8 cellular contexts compared by ENCODE assay signal in the genomic region with DNA sequence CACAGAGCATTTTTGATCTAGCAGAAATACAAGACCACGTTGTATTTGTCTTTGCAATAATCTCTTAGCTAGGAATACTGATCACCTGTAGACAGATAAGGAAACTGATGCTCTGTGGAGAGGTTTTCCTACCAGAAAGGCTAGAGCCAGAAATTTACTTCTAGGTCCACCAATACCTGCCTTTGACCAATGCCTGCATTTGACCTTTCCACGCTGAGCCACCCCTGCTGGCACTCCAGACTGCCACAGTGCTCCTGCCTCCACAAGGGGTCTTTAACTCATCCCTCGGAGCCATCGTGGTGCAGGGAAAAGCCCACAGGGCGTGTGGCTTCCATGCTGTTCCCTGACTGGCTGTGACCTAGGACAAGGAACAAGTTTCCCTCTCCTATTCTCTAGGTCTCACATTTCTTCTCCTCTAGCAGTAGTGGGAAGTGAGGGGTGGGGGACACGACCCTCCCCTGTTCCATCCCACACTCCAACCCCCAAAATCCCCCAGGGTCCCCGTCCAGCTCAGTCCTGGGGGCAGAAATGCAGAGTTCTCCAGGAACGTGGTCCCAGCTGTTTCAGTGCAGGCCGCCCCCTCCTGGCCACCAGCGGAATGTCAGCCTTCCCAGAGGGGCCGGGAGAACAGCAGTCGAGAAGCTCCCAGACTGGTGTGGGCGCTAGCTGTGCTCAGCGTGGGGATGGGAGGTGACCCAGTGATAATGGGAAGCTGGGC. TPM values are rescaled to one million over a fixed set of nuclear protein-coding genes. Genes with fewer than 3 reads are reported as not detected.
DNase-seq lines count a peak whose midpoint lies in the region; ATAC-seq and TF ChIP-seq lines count a peak whose summit lies in the region.

No MANE protein-coding gene starts in this region.

- no peak overlapping the region for H3K4me3 ChIP-seq in epithelial cell of proximal tubule (ENCODE audit: low read depth, low read length)

- DNase-seq in C1 segment of cervical spinal cord (lab: John Stamatoyannopoulos, UW) (peak in 12 of 14 donors; percentile 35 to 85 (median 74)), GOT3 (lab: John Stamatoyannopoulos, UW) (peak; percentile 24), NOMO-1 treated with DMSO at 0.1 percent for 48 hours (lab: John Stamatoyannopoulos, UW; ENCODE audit: unreplicated experiment) (peak; percentile 75), activated T-cell treated with anti-CD3 and anti-CD28 coated beads for 1 hour (ENCODE audit: low read depth) (peak; percentile 51), epithelial cell of proximal tubule (ENCODE audit: low read depth) (no peak), myocyte (ENCODE audit: low read depth) (peak; percentile 80)
- peak; percentile 19 to 41 for DNase-seq in stimulated activated CD8-positive, alpha-beta memory T cell treated with anti-CD3 and anti-CD28 coated beads, Interleukin-7, amount 100 ng/mL, for 1 hour (ENCODE audit: low read depth in 2 of 2)

- ATAC-seq in GM21717 (IDR thresholded peaks at IDR 0.05; ENCODE audit: unreplicated experiment) = no peak

- peak; percentile 95 for TF ChIP-seq CTCF in epithelial cell of proximal tubule (conservative IDR thresholded peaks at IDR 0.05; ENCODE audit: low read depth, low read length)

RNA-seq across cellular contexts. Expression of a gene that starts 1.4 kb away (rescaled TPM):
- total RNA-seq in epithelial cell of proximal tubule (0.12 TPM in 1 of 2 replicates, not detected in the other), myocyte (12.1 and 16.6 TPM in 2 replicates)
- polyA plus RNA-seq in myocyte (2012) = 141 TPM

RNA-seq across cellular contexts. Expression of a gene that starts 57.0 kb away (rescaled TPM):
- total RNA-seq in epithelial cell of proximal tubule (55.0 and 79.3 TPM in 2 replicates), myocyte (47.8 and 49.9 TPM in 2 replicates)
- polyA plus RNA-seq in myocyte (2012) = 79.3 TPM

Comparison
In these comparisons a context has a peak if more than half of its experiments do, and no peak if none do; other contexts are left out.
1. RNA of a gene that starts 1.4 kb away (total RNA-seq): 12.1 to 16.6 TPM in myocyte; 0.12 TPM in epithelial cell of proximal tubule; every median in the first group is over 10 times any median in the second.